Comparison of ENCODE assay signal across 8 cellular contexts in genomic region chr7:155298834-155299538, GRCh38. TPM values are rescaled to one million over a fixed set of nuclear protein-coding genes. Genes with fewer than 3 reads are reported as not detected.
DNase-seq lines count a peak whose midpoint lies in the region; ATAC-seq and TF ChIP-seq lines count a peak whose summit lies in the region.

No MANE protein-coding gene starts in this region.

- no peak for TF ChIP-seq RAD21 in Ishikawa (IDR thresholded peaks at IDR 0.05; ENCODE audit: low read depth)

- DNase-seq in DMS153 (lab: John Stamatoyannopoulos, UW): peak; percentile 86
- peak; percentile 80 for DNase-seq in OCI-M2 (lab: John Stamatoyannopoulos, UW; ENCODE audit: unreplicated experiment)
- peak; percentile 93 for DNase-seq in activated T-cell treated with anti-CD3 and anti-CD28 coated beads, Interleukin-2, amount 50 U/mL, for 1 hour
- DNase-seq in erythroblast (lab: John Stamatoyannopoulos, UW): peak; percentile 90 to 92
- peak; percentile 97 for DNase-seq in mucosa of gallbladder (ENCODE audit: low spot score)
- peak; percentile 91 for DNase-seq in stimulated activated CD8-positive, alpha-beta memory T cell treated with anti-CD3 and anti-CD28 coated beads, Interleukin-4, amount 100 ng/mL, for 24 hours (ENCODE audit: low read depth)

- peak; percentile 67 for ATAC-seq in GM21576 (IDR thresholded peaks at IDR 0.05; ENCODE audit: unreplicated experiment)

- TF ChIP-seq EP300 in Ishikawa (IDR thresholded peaks at IDR 0.05; ENCODE audit: borderline replicate concordance): no peak; the same call in 1 of the 2 replicates

- TF ChIP-seq POLR2A in erythroblast (IDR thresholded peaks at IDR 0.05; ENCODE audit: low read length): peak; percentile 91

TF ChIP-seq in Ishikawa, 13 proteins besides CTCF, POLR2A, EP300 and RAD21:
- TF ChIP-seq TCF12 (IDR thresholded peaks at IDR 0.05; ENCODE audit: low read depth) (no peak), NFIC (IDR thresholded peaks at IDR 0.05) (0 out of 2 replicates have a peak, but pooled peaks have one; percentile 14), REST (IDR thresholded peaks at IDR 0.05; ENCODE audit: low read depth) (no peak), TAF1 (IDR thresholded peaks at IDR 0.05; ENCODE audit: low read depth) (no peak), FOXM1 (IDR thresholded peaks at IDR 0.05; ENCODE audit: borderline replicate concordance, low read depth) (peak; percentile 54; the same call in 1 of the 2 replicates), YY1 (IDR thresholded peaks at IDR 0.05; ENCODE audit: low read depth) (no peak), TEAD4 (IDR thresholded peaks at IDR 0.05) (no peak), CEBPB (IDR thresholded peaks at IDR 0.05) (no peak), ZBTB7A (IDR thresholded peaks at IDR 0.05; ENCODE audit: low read depth) (no peak), EGR1 (IDR thresholded peaks at IDR 0.05) (no peak)
- TF ChIP-seq, protein P1, sequence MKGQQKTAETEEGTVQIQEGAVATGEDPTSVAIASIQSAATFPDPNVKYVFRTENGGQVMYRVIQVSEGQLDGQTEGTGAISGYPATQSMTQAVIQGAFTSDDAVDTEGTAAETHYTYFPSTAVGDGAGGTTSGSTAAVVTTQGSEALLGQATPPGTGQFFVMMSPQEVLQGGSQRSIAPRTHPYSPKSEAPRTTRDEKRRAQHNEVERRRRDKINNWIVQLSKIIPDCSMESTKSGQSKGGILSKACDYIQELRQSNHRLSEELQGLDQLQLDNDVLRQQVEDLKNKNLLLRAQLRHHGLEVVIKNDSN (IDR thresholded peaks at IDR 0.05): peak; percentile 86
- TF ChIP-seq, protein P2, sequence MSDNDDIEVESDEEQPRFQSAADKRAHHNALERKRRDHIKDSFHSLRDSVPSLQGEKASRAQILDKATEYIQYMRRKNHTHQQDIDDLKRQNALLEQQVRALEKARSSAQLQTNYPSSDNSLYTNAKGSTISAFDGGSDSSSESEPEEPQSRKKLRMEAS (IDR thresholded peaks at IDR 0.05): peak; percentile 81
TF ChIP-seq in Ishikawa: peak in this region for 4.

RNA-seq across cellular contexts. Expression of gene INSIG1, which starts 1.3 kb away (rescaled TPM):
- 256 TPM for total RNA-seq in mucosa of gallbladder

Comparison
In these comparisons a context has a peak if more than half of its experiments do, and no peak if none do; other contexts are left out.
1. Peak in every context shown above with its lines: DNase-seq and ATAC-seq.